ENCODE assay signal across 18 cellular contexts in genomic region chr6:167005350-167006159, GRCh38. TPM values are rescaled to one million over a fixed set of nuclear protein-coding genes. Genes with fewer than 3 reads are reported as not detected.
DNase-seq lines count a peak whose midpoint lies in the region; ATAC-seq and TF ChIP-seq lines count a peak whose summit lies in the region.
"Had no signal": no experiment of that assay in that cellular context is flagged by ENCODE, and none has a peak within 500 bp of the region (broad histone marks: within the 10 kb centered on the region; RNA-seq: fewer than 3 reads in every experiment).

No MANE protein-coding gene starts in this region.

- ATAC-seq in SK-N-SH treated with all-trans-retinoic acid at 6 μM for 48 hours = no peak
- ATAC-seq: activated CD8-positive, alpha-beta T cell treated with anti-CD3 and anti-CD28 coated beads, Interleukin-2, amount 10 ng/mL, durations not matched to agents 7 days and 5 days had no signal

- no peaks in the 10 kb centered on the region; the same call in 1 of the 2 replicates for H4K20me1 ChIP-seq in SK-N-SH (ENCODE audit: insufficient read depth)

- H3K27ac ChIP-seq in SK-N-SH (ENCODE audit: low read depth in 2 of 2, low read length in 1 of 2) (peak overlapping the region in 1 of 2 experiments; percentile 7; a peak in 1 of 4 replicates), liver (ENCODE audit: low read depth in 1 of 2, low read length in 2 of 2) (peak overlapping the region in 1 of 2 donors; percentile 6), uterus (peak overlapping the region; percentile 13 to 29)
- H3K27ac ChIP-seq: upper lobe of left lung, VCaP had no signal

- H3F3A ChIP-seq in SK-N-SH (replicated peaks; ENCODE audit: insufficient read depth) = peaks cover 13% of the 10 kb centered on the region

- no peaks in the 10 kb centered on the region for H3K9me3 ChIP-seq in SK-N-SH
- H3K9me3 ChIP-seq in liver (ENCODE audit: control insufficient read depth in 4 of 4, low read length in 3 of 4) = no peaks in the 10 kb centered on the region
- no peaks in the 10 kb centered on the region for H3K9me3 ChIP-seq in uterus
- H3K9me3 ChIP-seq: upper lobe of left lung had no signal

- H3K36me3 ChIP-seq in SK-N-SH (replicated peaks in 1 of 2; ENCODE audit: control insufficient read depth in 1 of 2, insufficient read depth in 2 of 2, low read length in 1 of 2) (peaks cover 66 to 67% of the 10 kb centered on the region in 2 experiments), liver (ENCODE audit: control insufficient read depth in 4 of 4, insufficient read depth in 3 of 4, low read depth in 1 of 4, low read length in 3 of 4) (peaks cover 5 to 10% (median 6%) of the 10 kb centered on the region in 4 donors), uterus (no peaks in the 10 kb centered on the region)

- H3K9me2 ChIP-seq in SK-N-SH = no peaks in the 10 kb centered on the region

- H3K27me3 ChIP-seq in SK-N-SH (ENCODE audit: insufficient read depth) (no peaks in the 10 kb centered on the region), liver (ENCODE audit: control insufficient read depth in 4 of 4, insufficient read depth in 4 of 4, low read length in 3 of 4) (no peaks in the 10 kb centered on the region), uterus (no peaks in the 10 kb centered on the region)
- H3K27me3 ChIP-seq: upper lobe of left lung had no signal

- H2AFZ ChIP-seq in SK-N-SH (ENCODE audit: low read depth) = no peak overlapping the region

- DNase-seq in SK-N-SH (peak; percentile 59), fibroblast of the aortic adventitia (ENCODE audit: low read depth) (peak; percentile 27), uterus (peak; percentile 54 to 61), occipital lobe (lab: John Stamatoyannopoulos, UW) (no peak), middle frontal gyrus (ENCODE audit: extremely low spot score, low spot score) (no peak), NCI-H1436 (lab: John Stamatoyannopoulos, UW) (no peak)
- DNase-seq: activated CD8-positive, alpha-beta T cell treated with anti-CD3 and anti-CD28 coated beads, Interleukin-2, amount 10 ng/mL, durations not matched to agents 7 days and 5 days; activated naive CD8-positive, alpha-beta T cell treated with anti-CD3 and anti-CD28 coated beads for 36 hours; CD4-positive, CD25-positive, alpha-beta regulatory T cell; central memory CD4-positive, alpha-beta T cell; DMS79 treated with DMSO at 0.1 percent for 48 hours; effector CD8-positive, alpha-beta T cell; NCI-H2171 treated with DMSO at 0.1 percent for 48 hours; stimulated activated naive CD4-positive, alpha-beta T cell had no signal

- TF ChIP-seq POLR2A in uterus (IDR thresholded peaks at IDR 0.05) = no peak

- POLR2A ChIA-PET in SK-N-SH (lab: Yijun Ruan, JAX) = interaction anchor here (0.5 to 1.0 kb wide), 2 partner anchors 11 to 693 kb away, joined by 3 to 5 read pairs; no protein-coding TSS in a partner anchor

- TF ChIP-seq CTCF in SK-N-SH (IDR thresholded peaks at IDR 0.05) (no peak), fibroblast of the aortic adventitia (IDR thresholded peaks at IDR 0.05; ENCODE audit: insufficient read depth, low read length) (no peak), liver (IDR thresholded peaks at IDR 0.05; ENCODE audit: low read depth, low read length, missing input control) (no peak), uterus (IDR thresholded peaks at IDR 0.05) (no peak)

- intact Hi-C loops in uterus (cut with DNase I; ENCODE audit: low total_unique reads) = no loop called here

- CTCF ChIA-PET in SK-N-SH (lab: Yijun Ruan, JAX) = interaction anchor here (0.8 to 1.6 kb wide), 6 partner anchors 16 to 320 kb away, joined by 3 to 6 read pairs (median 3); no protein-coding TSS in a partner anchor

- H3K79me2 ChIP-seq in SK-N-SH (ENCODE audit: insufficient read depth) = peaks cover 52% of the 10 kb centered on the region

- H3K9ac ChIP-seq in SK-N-SH = no peak overlapping the region
- peak overlapping the region in 1 of 2 donors; percentile 30 for H3K9ac ChIP-seq in liver (ENCODE audit: low read depth in 1 of 2, low read length in 2 of 2)

- H3K4me2 ChIP-seq in SK-N-SH = no peak overlapping the region

- H3K4me3 ChIP-seq in SK-N-SH (ENCODE audit: low read depth in 2 of 2, low read length in 1 of 2) (no peak overlapping the region), fibroblast of the aortic adventitia (ENCODE audit: low read depth, low read length) (no peak overlapping the region), liver (ENCODE audit: low read depth in 1 of 3, low read length in 3 of 3) (no peak overlapping the region), uterus (no peak overlapping the region)
- H3K4me3 ChIP-seq: upper lobe of left lung had no signal

- no peak for TF ChIP-seq EP300 in SK-N-SH (IDR thresholded peaks at IDR 0.05; ENCODE audit: borderline replicate concordance in 1 of 2, low read depth in 1 of 2, low read length in 1 of 2)

- H3K4me1 ChIP-seq in SK-N-SH (ENCODE audit: control insufficient read depth in 1 of 2, insufficient read depth in 2 of 2, low read depth in 1 of 2, low read length in 1 of 2) (peaks cover 14 to 17% of the 10 kb centered on the region in 2 experiments; a peak in 3 of 4 replicates), liver (ENCODE audit: control insufficient read depth in 4 of 4, insufficient read depth in 4 of 4, low read length in 3 of 4) (peaks cover 4 to 45% (median 36%) of the 10 kb centered on the region in 4 donors), uterus (peaks cover 0 to 6% of the 10 kb centered on the region in 2 donors)

- 82% methylated on average over 12 of the region's 12 CpGs for WGBS in SK-N-SH (ENCODE audit: low lambda C conversion rate)
- 49% methylated on average over 12 of the region's 12 CpGs for WGBS in liver

- no peak for TF ChIP-seq RAD21 in SK-N-SH (IDR thresholded peaks at IDR 0.05; ENCODE audit: low read length)
- no peak for TF ChIP-seq RAD21 in liver (IDR thresholded peaks at IDR 0.05)

TF ChIP-seq in SK-N-SH, 30 proteins besides CTCF, POLR2A, EP300 and RAD21:
- TF ChIP-seq TCF12 (IDR thresholded peaks at IDR 0.05) (no peak), SIN3A (IDR thresholded peaks at IDR 0.05; ENCODE audit: borderline replicate concordance, low read depth, low read length) (no peak), NFIC (IDR thresholded peaks at IDR 0.05; ENCODE audit: borderline replicate concordance) (peak; percentile 40; the same call in 1 of the 2 replicates)

TF ChIP-seq in SK-N-SH treated with all-trans-retinoic acid at 6 μM for 48 hours, 23 proteins besides CTCF, POLR2A, EP300 and RAD21:
- no peak for TF ChIP-seq ESRRG (CRISPR knock-in tag; IDR thresholded peaks at IDR 0.05)

TF ChIP-seq in liver, 16 proteins besides CTCF, POLR2A, EP300 and RAD21:
- no peak for TF ChIP-seq ZBTB33 (IDR thresholded peaks at IDR 0.05)
- TF ChIP-seq HNF4A (conservative IDR thresholded peaks at IDR 0.05) = peak; percentile 36 to 52

RNA-seq across cellular contexts. Expression of gene CEP43, which starts 6.4 kb away (rescaled TPM):
- polyA plus RNA-seq in SK-N-SH (2012; rRNA removed) (7.5 and 9.7 TPM in 2 replicates), liver (10 to 100 TPM; 12.0 to 14.0 TPM)
- polyA plus RNA-seq in SK-N-SH (2012; cell fraction: cytosol; rRNA removed) = 8.4 and 11.3 TPM in 2 replicates
- 17.1 and 27.9 TPM in 2 replicates for polyA plus RNA-seq in SK-N-SH (2012; cell fraction: nucleus; rRNA removed)
- total RNA-seq in fibroblast of the aortic adventitia (ENCODE audit: low replicate concordance) (22.0 and 27.8 TPM in 2 replicates), liver (10 to 100 TPM; 22.0 to 32.0 TPM), uterus (10 to 100 TPM in 3 of 4 donors, 1 to 10 TPM in 1; 8.5 to 59.7 (median 37.2) TPM), occipital lobe (32.3 TPM)

RNA-seq across cellular contexts. Expression of gene RNASET2, which starts 49.2 kb away (rescaled TPM):
- 58.4 and 59.2 TPM in 2 replicates for polyA plus RNA-seq in SK-N-SH (2012; rRNA removed)
- 54.7 and 56.7 TPM in 2 replicates for polyA plus RNA-seq in SK-N-SH (2012; cell fraction: cytosol; rRNA removed)
- polyA plus RNA-seq in SK-N-SH (2012; cell fraction: nucleus; rRNA removed) = 43.6 and 50.8 TPM in 2 replicates
- 16.8 and 59.7 TPM in 2 replicates for total RNA-seq in fibroblast of the aortic adventitia (ENCODE audit: low replicate concordance)
- total RNA-seq in liver = 10 to 100 TPM; 30.4 to 37.2 TPM
- 10 to 100 TPM; 17.7 to 19.6 TPM for polyA plus RNA-seq in liver
- total RNA-seq in uterus = 100 to 1,000 TPM in 1 of 4 donors, 10 to 100 TPM in 3; 22.0 to 184 (median 30.3) TPM
- 20.9 TPM for total RNA-seq in occipital lobe

Comparison
In these comparisons a context has a peak if more than half of its experiments do, and no peak if none do; other contexts are left out.
1. DNase-seq: peak in SK-N-SH (single experiment), fibroblast of the aortic adventitia (single experiment) and uterus (2 of 2); none in occipital lobe (single experiment), middle frontal gyrus (single experiment) and NCI-H1436 (single experiment).